In genomic region chr9:134642385-134643181, GRCh38 we compare ENCODE assay signal across 8 cellular contexts. TPM values are rescaled to one million over a fixed set of nuclear protein-coding genes. Genes with fewer than 3 reads are reported as not detected.
DNase-seq lines count a peak whose midpoint lies in the region; ATAC-seq and TF ChIP-seq lines count a peak whose summit lies in the region.
"Had no signal": no experiment of that assay in that cellular context is flagged by ENCODE, and none has a peak within 500 bp of the region (broad histone marks: within the 10 kb centered on the region; RNA-seq: fewer than 3 reads in every experiment).

No MANE protein-coding gene starts in this region.

- H3K36me3 ChIP-seq in IMR-90 (ENCODE audit: control insufficient read depth, insufficient read depth, low read length) (peaks cover 25% of the 10 kb centered on the region), lung (ENCODE audit: control insufficient read depth in 2 of 2, insufficient read depth in 2 of 2, low read length in 2 of 2) (no peaks in the 10 kb centered on the region), tibial nerve (no peaks in the 10 kb centered on the region)

- POLR2A ChIA-PET in IMR-90 (lab: Charles Lee; ENCODE audit: unreplicated experiment), result interaction anchor here (0.8 to 1.0 kb wide), 2 partner anchors 140 to 186 kb away, joined by 3 to 4 read pairs; no protein-coding TSS in a partner anchor

- peak overlapping the region; percentile 79 for H4K91ac ChIP-seq in IMR-90 (ENCODE audit: insufficient read depth, low read depth, low read length)

- peaks cover 0 to 31% of the 10 kb centered on the region in 2 experiments; a peak in 3 of 4 replicates for H3K79me1 ChIP-seq in IMR-90 (ENCODE audit: low read depth in 1 of 2, low read length in 2 of 2)

- BruUV-seq in IMR-90 (replicated peaks; lab: Mats Ljungman, UMichigan), result no TSS peak

- in situ Hi-C loops in IMR-90 (cut with MboI; ENCODE audit: low sequenced_read_pairs), result loop anchor here (5.0 kb wide), 1 partner anchor 190 kb away; no protein-coding TSS in a partner anchor

- H3K18ac ChIP-seq in IMR-90 (ENCODE audit: low read depth, low read length), result peak overlapping the region; percentile 70

- peak overlapping the region; percentile 94 for H3K23ac ChIP-seq in IMR-90 (ENCODE audit: low read depth, low read length)

- no peak overlapping the region; the same call in 2 of the 3 replicates for H2BK15ac ChIP-seq in IMR-90 (ENCODE audit: low read depth, low read length)

- peak overlapping the region; percentile 83 for H3K9ac ChIP-seq in IMR-90 (ENCODE audit: low read depth, low read length)

- intact Hi-C loops in IMR-90 (cut with micrococcal nuclease), result loop anchor here (1.0 to 10.0 kb wide), 6 partner anchors 40 to 478 kb away; partner anchors contain the start of gene RNU6ATAC

- H2AK9ac ChIP-seq in IMR-90 (replicated peaks; ENCODE audit: low read depth, low read length, poor library complexity), result peak overlapping the region; percentile 98

- TF ChIP-seq RAD21 in IMR-90 (IDR thresholded peaks at IDR 0.05; ENCODE audit: low read length), result peak; percentile 59

- H3K56ac ChIP-seq in IMR-90 (ENCODE audit: extremely low read depth, insufficient read depth, low read length), result peak overlapping the region; percentile 95

- peaks cover 45% of the 10 kb centered on the region for H4K20me1 ChIP-seq in IMR-90 (ENCODE audit: insufficient read depth, low read length)

- H2BK20ac ChIP-seq in IMR-90 (ENCODE audit: low read depth, low read length), result peak overlapping the region; percentile 42

- H2BK5ac ChIP-seq in IMR-90 (ENCODE audit: low read depth, low read length, poor library complexity, severe bottlenecking), result peak overlapping the region; percentile 83

- ATAC-seq in IMR-90 (ENCODE audit: low read depth) (peak; percentile 41), lung (ENCODE audit: insufficient read depth, low FRiP score) (no peak), GM19035 (IDR thresholded peaks at IDR 0.05; ENCODE audit: unreplicated experiment) (no peak), GM21360 (IDR thresholded peaks at IDR 0.05; ENCODE audit: unreplicated experiment) (no peak)

- H2AK5ac ChIP-seq in IMR-90 (ENCODE audit: low read depth, low read length), result peak overlapping the region; percentile 98

- H3K27me3 ChIP-seq in IMR-90 (ENCODE audit: control insufficient read depth, insufficient read depth, low read length) (no peaks in the 10 kb centered on the region), lung (ENCODE audit: control insufficient read depth, insufficient read depth) (no peaks in the 10 kb centered on the region), tibial nerve (no peaks in the 10 kb centered on the region)

- peak overlapping the region; percentile 96 for H3K4me2 ChIP-seq in IMR-90 (ENCODE audit: low read depth, low read length)

- peak overlapping the region; percentile 95 for H3K4ac ChIP-seq in IMR-90 (ENCODE audit: low read depth, low read length)

- H3K4me3 ChIP-seq in IMR-90 (ENCODE audit: insufficient read depth, low read depth, low read length) (peak overlapping the region; percentile 84), lung (peak overlapping the region; percentile 46), tibial nerve (peak overlapping the region; percentile 41 to 80 (median 62))

- peak; percentile 69 for TF ChIP-seq POLR2A in IMR-90 (IDR thresholded peaks at IDR 0.05; ENCODE audit: low read depth, low read length)
- no peak for TF ChIP-seq POLR2A in tibial nerve (IDR thresholded peaks at IDR 0.05)

- peak overlapping the region; percentile 85 for H2BK120ac ChIP-seq in IMR-90 (ENCODE audit: low read depth, low read length)

- H4K8ac ChIP-seq in IMR-90 (ENCODE audit: low read depth in 2 of 2, low read length in 2 of 2), result peak overlapping the region in 1 of 2 experiments; percentile 77; a peak in 3 of 4 replicates

- H4K5ac ChIP-seq in IMR-90 (ENCODE audit: low read depth, low read length), result 0 out of 2 replicates have a peak overlapping the region, but pooled peaks have one; percentile 4

- peak in 1 of 2 donors; percentile 53 for TF ChIP-seq EP300 in tibial nerve (IDR thresholded peaks at IDR 0.05)

- WGBS in IMR-90 (ENCODE audit: extremely low coverage in 2 of 2, insufficient read length in 1 of 2), 2 experiments, result 0% methylated on average over 14 of the region's 37 CpGs; no CpG with 5 or more reads in 1 of the 2 experiments
- WGBS in lung, 2 donors, result 11 to 25% methylated on average over 23 to 37 of the region's 37 CpGs
- WGBS in tibial nerve, 2 donors, result 2 to 8% methylated on average over 31 to 34 of the region's 37 CpGs

- peak overlapping the region; percentile 84 for H2AFZ ChIP-seq in IMR-90 (replicated peaks; ENCODE audit: low read length, poor library complexity)

- peaks cover 30% of the 10 kb centered on the region for H3K4me1 ChIP-seq in IMR-90 (ENCODE audit: control insufficient read depth, insufficient read depth, low read length)
- H3K4me1 ChIP-seq in lung (ENCODE audit: control insufficient read depth in 2 of 2, insufficient read depth in 2 of 2, low read length in 2 of 2), result peaks cover 0 to 4% of the 10 kb centered on the region in 2 donors
- H3K4me1 ChIP-seq in tibial nerve, result peaks cover 0 to 74% (median 30%) of the 10 kb centered on the region in 4 donors

- H3K27ac ChIP-seq in IMR-90 (ENCODE audit: insufficient read depth, low read length) (peak overlapping the region; percentile 99), lung (ENCODE audit: low read depth in 1 of 2, low read length in 1 of 2) (peak overlapping the region; percentile 60 to 72), tibial nerve (peak overlapping the region; percentile 86 to 97 (median 92))

- CTCF ChIA-PET in IMR-90 (lab: Yijun Ruan, JAX), result interaction anchor here (0.7 to 1.0 kb wide), 3 partner anchors 47 to 194 kb away, joined by 3 to 5 read pairs (median 3); no protein-coding TSS in a partner anchor

- no peaks in the 10 kb centered on the region for H3K9me3 ChIP-seq in IMR-90 (ENCODE audit: control insufficient read depth, insufficient read depth, low read length)
- no peaks in the 10 kb centered on the region for H3K9me3 ChIP-seq in lung (ENCODE audit: control insufficient read depth in 2 of 2, insufficient read depth in 1 of 2, low read length in 1 of 2)
- no peaks in the 10 kb centered on the region for H3K9me3 ChIP-seq in tibial nerve

- dilution Hi-C loops in IMR-90 (cut with HindIII; ENCODE audit: low sequenced_read_pairs, unreplicated experiment), result no loop called here

- DNase-seq in IMR-90 (peak; percentile 91), dermis blood vessel endothelial cell (peak; percentile 57), lung (ENCODE audit: low spot score) (peak; percentile 55), tibial nerve (ENCODE audit: low spot score in 2 of 2) (peak; percentile 71 to 80)
- DNase-seq in activated CD4-positive, alpha-beta T cell treated with anti-CD3 and anti-CD28 coated beads for 48 hours, result no peak
- DNase-seq: stimulated activated CD4-positive, alpha-beta T cell treated with anti-CD3 and anti-CD28 coated beads, Interleukin-1b, Interleukin-23, amount 100 ng/mL, for 48 hours had no signal

- TF ChIP-seq CTCF in IMR-90 (conservative IDR thresholded peaks at IDR 0.05; ENCODE audit: low read depth, low read length) (peak; percentile 55), lung (IDR thresholded peaks at IDR 0.05; ENCODE audit: control extremely low read depth, extremely low read depth) (no peak), tibial nerve (IDR thresholded peaks at IDR 0.05) (peak in 4 of 5 experiments; percentile 13 to 41 (median 22))

- H3K9me1 ChIP-seq in IMR-90 (ENCODE audit: insufficient read depth, low read length), result peaks cover 20% of the 10 kb centered on the region

- peak overlapping the region; percentile 90 for H3K14ac ChIP-seq in IMR-90 (replicated peaks; ENCODE audit: low read depth, low read length)

TF ChIP-seq in IMR-90, 13 proteins besides CTCF, POLR2A, EP300 and RAD21:
- TF ChIP-seq MAFK (IDR thresholded peaks at IDR 0.05; ENCODE audit: low read depth, low read length) (no peak), MXI1 (IDR thresholded peaks at IDR 0.05; ENCODE audit: borderline replicate concordance, low read depth, low read length) (no peak), SMC3 (IDR thresholded peaks at IDR 0.05; ENCODE audit: low read depth, low read length) (peak; percentile 47), FOS (IDR thresholded peaks at IDR 0.05; ENCODE audit: low read depth, low read length) (no peak), MAZ (IDR thresholded peaks at IDR 0.05; ENCODE audit: borderline replicate concordance, low read depth, low read length) (peak; percentile 37; the same call in 1 of the 2 replicates), ELK1 (IDR thresholded peaks at IDR 0.05; ENCODE audit: borderline replicate concordance, low read depth, low read length) (no peak), RFX5 (IDR thresholded peaks at IDR 0.05; ENCODE audit: low read depth, low read length) (no peak)

RNA-seq across cellular contexts. Expression of gene COL5A1, which starts 1.0 kb away (rescaled TPM):
- total RNA-seq in IMR-90 (2012; rRNA removed) (19.2 and 21.1 TPM in 2 replicates), dermis blood vessel endothelial cell (8.0 and 9.5 TPM in 2 replicates), lung (100 to 1,000 TPM in 1 of 2 donors, 10 to 100 TPM in 1; 96.6 to 169 TPM), tibial nerve (10 to 100 TPM; 51.9 to 78.3 (median 62.4) TPM)
- polyA plus RNA-seq in IMR-90 (2012; rRNA removed) (154 and 173 TPM in 2 replicates), lung (10 to 100 TPM; 12.2 to 34.1 TPM)
- polyA plus RNA-seq in IMR-90 (2012; cell fraction: cytosol; rRNA removed), result 95.5 and 194 TPM in 2 replicates
- 391 and 419 TPM in 2 replicates for polyA plus RNA-seq in IMR-90 (2012; cell fraction: nucleus; rRNA removed; ENCODE audit: low replicate concordance)
